8 cellular contexts compared by ENCODE assay signal in genomic region chr3:123618768-123619484, GRCh38. TPM values are rescaled to one million over a fixed set of nuclear protein-coding genes. Genes with fewer than 3 reads are reported as not detected.
DNase-seq lines count a peak whose midpoint lies in the region; ATAC-seq, FAIRE-seq and TF ChIP-seq lines count a peak whose summit lies in the region.

No MANE protein-coding gene starts in this region.

- no peak for FAIRE-seq in astrocyte (lab: Jason Lieb, UNC)

- H3K4me1 ChIP-seq in astrocyte (ENCODE audit: insufficient read depth, low read length) = peaks cover 19% of the 10 kb centered on the region
- no peaks in the 10 kb centered on the region for H3K4me1 ChIP-seq in urinary bladder (ENCODE audit: insufficient read depth)
- H3K4me1 ChIP-seq in CD4-positive, alpha-beta memory T cell (ENCODE audit: insufficient read depth, low read length) = no peaks in the 10 kb centered on the region
- peaks cover 0 to 11% of the 10 kb centered on the region in 2 donors for H3K4me1 ChIP-seq in neuronal stem cell (ENCODE audit: control insufficient read depth in 2 of 2, insufficient read depth in 1 of 2, low read depth in 1 of 2, low read length in 2 of 2)

- peaks cover 15% of the 10 kb centered on the region for H4K20me1 ChIP-seq in astrocyte (ENCODE audit: insufficient read depth, low read length)

- 22% methylated on average over 5 of the region's 5 CpGs for WGBS in urinary bladder
- WGBS in neuronal stem cell (ENCODE audit: extremely low coverage in 2 of 2, insufficient read length in 2 of 2, insufficient replicate concordance in 1 of 2), 2 donors = no CpG with 5 or more reads among the region's 5 CpGs

- H3K4me2 ChIP-seq in astrocyte (ENCODE audit: low read length) (peak overlapping the region; percentile 48), neuronal stem cell (ENCODE audit: insufficient read depth, low read length, poor library complexity, severe bottlenecking) (no peak overlapping the region)

- H4K91ac ChIP-seq in neuronal stem cell (ENCODE audit: low read depth, low read length, poor library complexity) = no peak overlapping the region

- no peak overlapping the region for H3K4ac ChIP-seq in neuronal stem cell (ENCODE audit: low read length)

- no peaks in the 10 kb centered on the region for H3K79me1 ChIP-seq in neuronal stem cell (ENCODE audit: low read depth, low read length)

- H3K27ac ChIP-seq in astrocyte (ENCODE audit: low read depth, low read length) (no peak overlapping the region), urinary bladder (ENCODE audit: low read depth) (no peak overlapping the region), neuronal stem cell (replicated peaks; ENCODE audit: low read length) (no peak overlapping the region)
- no peak overlapping the region for H3K27ac ChIP-seq in CD4-positive, alpha-beta memory T cell (ENCODE audit: low read depth, low read length)

- POLR2A ChIA-PET in CD4-positive, alpha-beta memory T cell (lab: Charles Lee; ENCODE audit: partially characterized antibody) = no interaction called here

- no peak overlapping the region for H3K23ac ChIP-seq in neuronal stem cell (ENCODE audit: low read depth, low read length, poor library complexity)

- H3K14ac ChIP-seq in neuronal stem cell (ENCODE audit: low read length) = no peak overlapping the region

- H3K9ac ChIP-seq in astrocyte (ENCODE audit: low read length) (peak overlapping the region; percentile 8), neuronal stem cell (ENCODE audit: low read depth, low read length, poor library complexity) (no peak overlapping the region)

- peaks cover 30% of the 10 kb centered on the region for H3K36me3 Mint-ChIP-seq in astrocyte (ENCODE audit: low read depth, unreplicated experiment)
- peaks cover 4% of the 10 kb centered on the region in 2 donors for H3K36me3 Mint-ChIP-seq in CD4-positive, alpha-beta memory T cell

- H2BK120ac ChIP-seq in neuronal stem cell (ENCODE audit: low read depth, low read length) = no peak overlapping the region

- H2BK5ac ChIP-seq in neuronal stem cell (ENCODE audit: low read length) = no peak overlapping the region

- no peak overlapping the region for H3K4me3 ChIP-seq in astrocyte (ENCODE audit: insufficient read depth, low read depth, low read length)
- H3K4me3 ChIP-seq in urinary bladder (ENCODE audit: low read depth, low read length) = peak overlapping the region; percentile 2
- H3K4me3 ChIP-seq in CD4-positive, alpha-beta memory T cell (ENCODE audit: low read length in 2 of 2) = no peak overlapping the region
- H3K4me3 ChIP-seq in neuronal stem cell (ENCODE audit: low read length in 2 of 2) = no peak overlapping the region

- H2BK12ac ChIP-seq in neuronal stem cell (ENCODE audit: low read length) = no peak overlapping the region

- H3K79me2 ChIP-seq in astrocyte (ENCODE audit: insufficient read depth, low read length) = no peaks in the 10 kb centered on the region

- H3K27me3 ChIP-seq in astrocyte (ENCODE audit: insufficient read depth, low read length) (no peaks in the 10 kb centered on the region), neuronal stem cell (ENCODE audit: control insufficient read depth in 3 of 3, insufficient read depth in 3 of 3, low read depth in 1 of 3, low read length in 3 of 3) (no peaks in the 10 kb centered on the region)
- H3K27me3 ChIP-seq in CD4-positive, alpha-beta memory T cell (ENCODE audit: insufficient read depth, low read length) = no peaks in the 10 kb centered on the region

- no peak overlapping the region for H2AK5ac ChIP-seq in neuronal stem cell (ENCODE audit: low read depth, low read length)

- intact Hi-C loops in CD4-positive, alpha-beta memory T cell (cut with micrococcal nuclease) = no loop called here

- H3K36me3 ChIP-seq in astrocyte (ENCODE audit: insufficient read depth, low read length) = peaks cover 17% of the 10 kb centered on the region
- no peaks in the 10 kb centered on the region for H3K36me3 ChIP-seq in urinary bladder (ENCODE audit: insufficient read depth)
- H3K36me3 ChIP-seq in CD4-positive, alpha-beta memory T cell (ENCODE audit: insufficient read depth, low read length) = no peaks in the 10 kb centered on the region
- H3K36me3 ChIP-seq in neuronal stem cell (replicated peaks in 1 of 2; ENCODE audit: control insufficient read depth in 2 of 2, insufficient read depth in 2 of 2, low read length in 2 of 2) = peaks cover 17 to 44% of the 10 kb centered on the region in 2 donors

- CTCF ChIA-PET in CD4-positive, alpha-beta memory T cell (lab: Charles Lee; ENCODE audit: partially characterized antibody) = no interaction called here

- no peak overlapping the region for H3K27ac Mint-ChIP-seq in astrocyte (ENCODE audit: unreplicated experiment)
- H3K27ac Mint-ChIP-seq in CD4-positive, alpha-beta memory T cell = no peak overlapping the region

- peaks cover 4% of the 10 kb centered on the region for H3K4me1 Mint-ChIP-seq in astrocyte (ENCODE audit: low read depth, unreplicated experiment)
- H3K4me1 Mint-ChIP-seq in CD4-positive, alpha-beta memory T cell = no peaks in the 10 kb centered on the region

- peak; percentile 55 for DNase-seq in NCI-H2196 (lab: John Stamatoyannopoulos, UW; ENCODE audit: unreplicated experiment)
- no peak for DNase-seq in NCI-H2196 treated with DMSO at 0.1 percent for 48 hours (lab: John Stamatoyannopoulos, UW; ENCODE audit: unreplicated experiment)
- DNase-seq in astrocyte (ENCODE audit: low read depth) = peak; percentile 61
- peak; percentile 52 for DNase-seq in kidney tubule cell (ENCODE audit: low spot score)
- DNase-seq in CD4-positive, alpha-beta memory T cell = no peak
- no peak for DNase-seq in neuronal stem cell (ENCODE audit: low spot score)

- H3K9me3 Mint-ChIP-seq in astrocyte (ENCODE audit: unreplicated experiment) = no peaks in the 10 kb centered on the region
- H3K9me3 Mint-ChIP-seq in CD4-positive, alpha-beta memory T cell = no peaks in the 10 kb centered on the region

- TF ChIP-seq CTCF in astrocyte (IDR thresholded peaks at IDR 0.05; ENCODE audit: insufficient read depth, low read depth, low read length) = no peak

- H3K27me3 Mint-ChIP-seq in astrocyte (ENCODE audit: low read depth, unreplicated experiment) = no peaks in the 10 kb centered on the region
- H3K27me3 Mint-ChIP-seq in CD4-positive, alpha-beta memory T cell = no peaks in the 10 kb centered on the region

- H3K9me3 ChIP-seq in astrocyte (ENCODE audit: insufficient read depth, low read depth, low read length) = no peaks in the 10 kb centered on the region
- H3K9me3 ChIP-seq in CD4-positive, alpha-beta memory T cell (ENCODE audit: control insufficient read depth in 1 of 2, low read length in 2 of 2) = no peaks in the 10 kb centered on the region
- peaks cover 0 to 2% of the 10 kb centered on the region in 2 donors for H3K9me3 ChIP-seq in neuronal stem cell (replicated peaks in 1 of 2; ENCODE audit: control insufficient read depth in 2 of 2, insufficient read depth in 1 of 2, low read depth in 1 of 2, low read length in 2 of 2)

- no peak overlapping the region for H2AFZ ChIP-seq in astrocyte (ENCODE audit: low read depth, low read length)
- no peak overlapping the region for H2AFZ ChIP-seq in neuronal stem cell (ENCODE audit: low read length)

- H3K18ac ChIP-seq in neuronal stem cell (ENCODE audit: low read length) = no peak overlapping the region

- no peak overlapping the region for H4K8ac ChIP-seq in neuronal stem cell (ENCODE audit: low read depth, low read length)

- H3K4me3 Mint-ChIP-seq in astrocyte (ENCODE audit: unreplicated experiment) = no peak overlapping the region
- no peak overlapping the region for H3K4me3 Mint-ChIP-seq in CD4-positive, alpha-beta memory T cell

- no peak overlapping the region for H2BK15ac ChIP-seq in neuronal stem cell (ENCODE audit: low read length)

- no peak for ATAC-seq in GM21576 (IDR thresholded peaks at IDR 0.05; ENCODE audit: unreplicated experiment)

RNA-seq across cellular contexts. Expression of gene HACD2, which starts 34.1 kb away (rescaled TPM):
- total RNA-seq in astrocyte = 31.4 and 34.3 TPM in 2 replicates
- total RNA-seq in urinary bladder = 38.3 TPM
- 15.0 TPM for polyA plus RNA-seq in urinary bladder
- 10 to 100 TPM; 26.0 to 29.5 TPM for total RNA-seq in CD4-positive, alpha-beta memory T cell
- polyA plus RNA-seq in CD4-positive, alpha-beta memory T cell = 10 to 100 TPM; 27.0 to 38.0 TPM
- polyA plus RNA-seq in neuronal stem cell (2013, experiment 1 of 2) = 15.9 TPM
- polyA plus RNA-seq in neuronal stem cell (2013, experiment 2 of 2) = 15.7 TPM

Comparison
In these comparisons a context has a peak if more than half of its experiments do, and no peak if none do; other contexts are left out.
1. DNase-seq: peak in NCI-H2196 (single experiment), astrocyte (single experiment) and kidney tubule cell (single experiment); none in NCI-H2196 treated with DMSO at 0.1 percent for 48 hours (single experiment), CD4-positive, alpha-beta memory T cell (0 of 5) and neuronal stem cell (single experiment).